Comparison of ENCODE assay signal across 25 cellular contexts in the genomic region with DNA sequence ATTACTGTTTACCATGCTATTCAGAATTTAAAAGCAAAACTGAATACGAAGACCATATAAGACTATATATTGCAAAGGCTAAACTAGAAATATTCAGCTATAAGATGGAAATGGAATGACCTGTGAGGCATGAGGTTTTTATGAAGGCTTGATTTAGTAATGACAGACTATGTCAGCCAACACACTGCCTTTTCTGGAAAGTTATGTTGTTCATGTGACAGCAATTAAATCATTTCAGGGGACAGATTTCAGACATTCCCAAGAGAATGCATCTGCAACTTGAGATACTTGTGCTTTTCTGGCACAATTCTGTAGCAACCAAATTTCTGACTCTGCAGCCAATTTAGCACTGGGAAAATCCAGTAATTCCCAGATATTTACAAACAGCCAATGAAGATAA. TPM values are rescaled to one million over a fixed set of nuclear protein-coding genes. Genes with fewer than 3 reads are reported as not detected.
A peak's percentile ranks its signal among the peaks of the same experiment; 100 is the strongest.
DNase-seq lines count a peak whose midpoint lies in the region; ATAC-seq, FAIRE-seq and TF ChIP-seq lines count a peak whose summit lies in the region.
"Had no signal": no experiment of that assay in that cellular context is flagged by ENCODE, and none has a peak within 500 bp of the region (broad histone marks: within the 10 kb centered on the region; RNA-seq: fewer than 3 reads in every experiment).

No MANE protein-coding gene starts in this region.

- POLR2A ChIA-PET in A549 (lab: Yijun Ruan, JAX): no interaction called here

- DNase-seq in A549 (ENCODE audit: low read depth in 1 of 2, low spot score in 1 of 2) (no peak), hepatocyte (ENCODE audit: low spot score) (no peak), spleen (no peak), left colon (no peak), KBM-7 (no peak), DMS 273 (lab: John Stamatoyannopoulos, UW; ENCODE audit: unreplicated experiment) (no peak)
- no peak for DNase-seq in stimulated activated CD4-positive, alpha-beta T cell treated with anti-CD3 and anti-CD28 coated beads, Interleukin-2, amount 100 ng/mL, for 24 hours
- DNase-seq: 8988T; activated CD8-positive, alpha-beta T cell treated with anti-CD3 and anti-CD28 coated beads, Interleukin-2, amount 10 ng/mL, durations not matched to agents 7 days and 5 days; adrenal gland; CD4-positive, alpha-beta memory T cell; dermis blood vessel endothelial cell; HCEC 1CT; IMR-90; kidney glomerular epithelial cell; mesendoderm; NCI-H1105 treated with DMSO at 0.1 percent for 48 hours; NCI-H2081; NCI-H446; stimulated activated CD4-positive, alpha-beta T cell treated with anti-CD3 and anti-CD28 coated beads, Interleukin-4, amount 100 ng/mL, for 1 hour; T-cell; thyroid gland had no signal

- no peak for ATAC-seq in A549
- ATAC-seq in left colon: no peak
- ATAC-seq: activated CD8-positive, alpha-beta T cell treated with anti-CD3 and anti-CD28 coated beads, Interleukin-2, amount 10 ng/mL, durations not matched to agents 7 days and 5 days; stimulated activated memory B cell treated with anti-CD40 and anti-IgM and Interleukin-4, amounts not matched to agents 10 μg/mL and 1 μg/mL and 100 μg/mL, for 72 hours; T-cell had no signal

- 79% methylated on average over 1 of the region's 1 CpG for WGBS in A549 (ENCODE audit: missing lambda C conversion rate)
- WGBS in hepatocyte (ENCODE audit: low lambda C conversion rate, missing lambda C conversion rate): 73% methylated on average over 1 of the region's 1 CpG
- 74 to 93% (median 87%) methylated on average over 1 of the region's 1 CpG for WGBS in spleen, 5 donors

- no peaks in the 10 kb centered on the region for H3K9me3 ChIP-seq in A549
- no peaks in the 10 kb centered on the region for H3K9me3 ChIP-seq in hepatocyte (ENCODE audit: low read depth)
- no peaks in the 10 kb centered on the region for H3K9me3 ChIP-seq in spleen
- H3K9me3 ChIP-seq: adrenal gland, SJCRH30, thyroid gland had no signal

- H2AFZ ChIP-seq in hepatocyte: no peak overlapping the region

- H3K4me2 ChIP-seq in A549 (peak overlapping the region; percentile 29), hepatocyte (peak overlapping the region; percentile 62)

- no peak for TF ChIP-seq EP300 in A549 (IDR thresholded peaks at IDR 0.05)

- no peak for FAIRE-seq in A549 (lab: Jason Lieb, UNC)

- no peak overlapping the region for H3K4me3 ChIP-seq in A549
- no peak overlapping the region for H3K4me3 ChIP-seq in hepatocyte
- H3K4me3 ChIP-seq in spleen: no peak overlapping the region
- H3K4me3 ChIP-seq: adrenal gland, SJCRH30, thyroid gland had no signal

- peaks cover 7% of the 10 kb centered on the region; the same call in 2 of the 3 replicates for H3K4me1 ChIP-seq in A549
- peaks cover 21% of the 10 kb centered on the region for H3K4me1 ChIP-seq in hepatocyte (ENCODE audit: insufficient read depth)
- H3K4me1 ChIP-seq in spleen: peaks cover 0 to 12% (median 0%) of the 10 kb centered on the region in 6 donors

- no peak for TF ChIP-seq RAD21 in A549 (conservative IDR thresholded peaks at IDR 0.05 in 1 of 2, IDR thresholded peaks at IDR 0.05 in 1 of 2)

- in situ Hi-C loops in KBM-7 (cut with MboI; ENCODE audit: low pct_unique_long_range_greater_than_20kb, low sequenced_read_pairs): no loop called here

- H3K27ac ChIP-seq in A549 (no peak overlapping the region; a peak in 1 of 6 replicates), cingulate gyrus (ENCODE audit: low read depth, low read length) (peak overlapping the region; percentile 69), hepatocyte (peak overlapping the region; percentile 61), spleen (peak overlapping the region in 6 of 8 donors; percentile 1 to 43 (median 11))
- H3K27ac ChIP-seq: SJCRH30 had no signal

- H3K36me3 ChIP-seq in hepatocyte (replicated peaks; ENCODE audit: insufficient read depth, low read depth) (no peaks in the 10 kb centered on the region), spleen (no peaks in the 10 kb centered on the region)
- H3K36me3 ChIP-seq: adrenal gland, SJCRH30, thyroid gland had no signal

- no peaks in the 10 kb centered on the region for H4K20me1 ChIP-seq in hepatocyte (ENCODE audit: insufficient read depth, poor library complexity, severe bottlenecking)

- no peak for TF ChIP-seq POLR2A in A549 (IDR thresholded peaks at IDR 0.05; ENCODE audit: low read length)
- TF ChIP-seq POLR2A in spleen (IDR thresholded peaks at IDR 0.05): no peak

- no peak for TF ChIP-seq CTCF in A549 (IDR thresholded peaks at IDR 0.05)
- TF ChIP-seq CTCF in hepatocyte (IDR thresholded peaks at IDR 0.05; ENCODE audit: poor library complexity): no peak
- TF ChIP-seq CTCF in spleen (IDR thresholded peaks at IDR 0.05 in 8 of 11, conservative IDR thresholded peaks at IDR 0.05 in 3 of 11): no peak

- no peaks in the 10 kb centered on the region for H3K27me3 ChIP-seq in hepatocyte
- no peaks in the 10 kb centered on the region for H3K27me3 ChIP-seq in spleen (replicated peaks in 1 of 7)
- H3K27me3 ChIP-seq: adrenal gland, SJCRH30, thyroid gland had no signal

- intact Hi-C loops in spleen (cut with DNase I; ENCODE audit: low total_unique reads) (no loop called here), left colon (cut with DNase I, micrococcal nuclease) (no loop called here)

- CTCF ChIA-PET in A549 (lab: Yijun Ruan, JAX): no interaction called here

- no peaks in the 10 kb centered on the region for H3K9me2 ChIP-seq in hepatocyte (replicated peaks; ENCODE audit: insufficient read depth)

- no peaks in the 10 kb centered on the region for H3K79me2 ChIP-seq in hepatocyte

TF ChIP-seq in A549, 52 proteins besides CTCF, POLR2A, EP300 and RAD21:
- no peak for TF ChIP-seq NPAS2 (CRISPR knock-in tag; IDR thresholded peaks at IDR 0.05; ENCODE audit: borderline replicate concordance)
- TF ChIP-seq, protein P1, sequence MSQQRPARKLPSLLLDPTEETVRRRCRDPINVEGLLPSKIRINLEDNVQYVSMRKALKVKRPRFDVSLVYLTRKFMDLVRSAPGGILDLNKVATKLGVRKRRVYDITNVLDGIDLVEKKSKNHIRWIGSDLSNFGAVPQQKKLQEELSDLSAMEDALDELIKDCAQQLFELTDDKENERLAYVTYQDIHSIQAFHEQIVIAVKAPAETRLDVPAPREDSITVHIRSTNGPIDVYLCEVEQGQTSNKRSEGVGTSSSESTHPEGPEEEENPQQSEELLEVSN (IDR thresholded peaks at IDR 0.05; ENCODE audit: borderline replicate concordance, low read depth): no peak
- TF ChIP-seq, protein P2, sequence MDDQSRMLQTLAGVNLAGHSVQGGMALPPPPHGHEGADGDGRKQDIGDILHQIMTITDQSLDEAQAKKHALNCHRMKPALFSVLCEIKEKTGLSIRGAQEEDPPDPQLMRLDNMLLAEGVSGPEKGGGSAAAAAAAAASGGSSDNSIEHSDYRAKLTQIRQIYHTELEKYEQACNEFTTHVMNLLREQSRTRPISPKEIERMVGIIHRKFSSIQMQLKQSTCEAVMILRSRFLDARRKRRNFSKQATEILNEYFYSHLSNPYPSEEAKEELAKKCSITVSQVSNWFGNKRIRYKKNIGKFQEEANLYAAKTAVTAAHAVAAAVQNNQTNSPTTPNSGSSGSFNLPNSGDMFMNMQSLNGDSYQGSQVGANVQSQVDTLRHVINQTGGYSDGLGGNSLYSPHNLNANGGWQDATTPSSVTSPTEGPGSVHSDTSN (IDR thresholded peaks at IDR 0.05): no peak
- TF ChIP-seq SMC3 (IDR thresholded peaks at IDR 0.05): no peak
- TF ChIP-seq KDM1A (IDR thresholded peaks at IDR 0.05; ENCODE audit: low read depth): no peak
- TF ChIP-seq, protein P3, sequence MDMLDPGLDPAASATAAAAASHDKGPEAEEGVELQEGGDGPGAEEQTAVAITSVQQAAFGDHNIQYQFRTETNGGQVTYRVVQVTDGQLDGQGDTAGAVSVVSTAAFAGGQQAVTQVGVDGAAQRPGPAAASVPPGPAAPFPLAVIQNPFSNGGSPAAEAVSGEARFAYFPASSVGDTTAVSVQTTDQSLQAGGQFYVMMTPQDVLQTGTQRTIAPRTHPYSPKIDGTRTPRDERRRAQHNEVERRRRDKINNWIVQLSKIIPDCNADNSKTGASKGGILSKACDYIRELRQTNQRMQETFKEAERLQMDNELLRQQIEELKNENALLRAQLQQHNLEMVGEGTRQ (IDR thresholded peaks at IDR 0.05): no peak
- no peak for TF ChIP-seq MAZ (IDR thresholded peaks at IDR 0.05; ENCODE audit: borderline replicate concordance, low read depth, low read length)
- TF ChIP-seq GATA3 (IDR thresholded peaks at IDR 0.05; ENCODE audit: borderline replicate concordance): no peak
- no peak for TF ChIP-seq ZSCAN20 (CRISPR knock-in tag; IDR thresholded peaks at IDR 0.05)
- TF ChIP-seq HDAC2 (IDR thresholded peaks at IDR 0.05): no peak
- TF ChIP-seq NR3C1 (IDR thresholded peaks at IDR 0.05): no peak
- no peak for TF ChIP-seq ESRRA (IDR thresholded peaks at IDR 0.05; ENCODE audit: borderline replicate concordance, low read length)
- TF ChIP-seq, protein P4, sequence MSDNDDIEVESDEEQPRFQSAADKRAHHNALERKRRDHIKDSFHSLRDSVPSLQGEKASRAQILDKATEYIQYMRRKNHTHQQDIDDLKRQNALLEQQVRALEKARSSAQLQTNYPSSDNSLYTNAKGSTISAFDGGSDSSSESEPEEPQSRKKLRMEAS (IDR thresholded peaks at IDR 0.05): no peak
- no peak for TF ChIP-seq TFCP2L1 (CRISPR knock-in tag; IDR thresholded peaks at IDR 0.05)
- no peak for TF ChIP-seq TP53 (CRISPR knock-in tag; IDR thresholded peaks at IDR 0.05)
- TF ChIP-seq CHD4 (IDR thresholded peaks at IDR 0.05; ENCODE audit: borderline replicate concordance): no peak
- TF ChIP-seq RNF2 (IDR thresholded peaks at IDR 0.05; ENCODE audit: borderline replicate concordance, low read depth): no peak
- TF ChIP-seq ZNF302 (CRISPR knock-in tag; IDR thresholded peaks at IDR 0.05): no peak
- TF ChIP-seq POLR2AphosphoS2 (conservative IDR thresholded peaks at IDR 0.05; ENCODE audit: low read length): no peak
- TF ChIP-seq HOXB13 (CRISPR knock-in tag; IDR thresholded peaks at IDR 0.05; ENCODE audit: low read depth): no peak

RNA-seq across cellular contexts. Expression of a gene that starts 8.6 kb away (rescaled TPM):
- polyA plus RNA-seq in A549 (2011; rRNA removed) (6.5 and 8.5 TPM in 2 replicates), A549 (2017; fragmentation: RNase III; extraction: RNeasy Plus Mini Kit Qiagen cat#74134 plus additional on column Dnase treatment) (3.4 to 4.0 TPM (median 3.7 TPM) in 3 replicates), hepatocyte (64.3 and 87.6 TPM in 2 replicates), spleen (10 to 100 TPM; 19.3 to 37.2 (median 33.0) TPM)
- polyA plus RNA-seq in A549 (2012; cell fraction: cytosol; rRNA removed): 3.3 and 3.5 TPM in 2 replicates
- polyA plus RNA-seq in A549 (2012; cell fraction: nucleus; rRNA removed): 1.9 and 2.7 TPM in 2 replicates
- polyA minus RNA-seq in A549 (2011; rRNA and poly(A)+ RNA removed): 5.6 and 9.2 TPM in 2 replicates
- total RNA-seq in hepatocyte (231 and 268 TPM in 2 replicates), spleen (10 to 100 TPM; 33.4 to 69.4 (median 41.0) TPM), left colon (10 to 100 TPM in 1 of 2 donors, 1 to 10 TPM in 1; 3.5 to 12.0 TPM)

Comparison
In these comparisons a context has a peak if more than half of its experiments do, and no peak if none do; other contexts are left out.
1. H3K27ac ChIP-seq: peak in cingulate gyrus (single experiment), hepatocyte (single experiment) and spleen (6 of 8); none in A549 (0 of 2).